ENCODE assay signal across 19 cellular contexts in the genomic region with DNA sequence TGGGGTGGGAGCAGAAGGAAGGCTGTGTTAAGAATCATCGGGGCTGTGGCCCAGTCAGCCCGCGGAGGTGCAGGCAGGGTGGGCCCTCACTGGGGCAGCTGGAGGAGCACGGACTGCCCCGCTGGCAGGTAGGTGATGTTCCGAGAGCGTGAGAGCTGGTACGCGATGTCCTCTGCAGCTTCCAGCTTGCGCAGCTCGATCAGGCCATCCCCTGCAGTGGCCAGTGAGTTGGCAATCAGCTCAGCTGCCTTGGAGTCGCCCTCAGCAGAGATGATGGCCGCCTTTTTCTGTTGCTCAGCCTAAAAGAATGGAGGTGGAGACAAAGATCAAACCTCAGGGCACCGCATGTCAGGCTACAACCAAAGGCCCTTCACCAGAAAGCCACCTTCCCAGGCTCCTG. TPM values are rescaled to one million over a fixed set of nuclear protein-coding genes. Genes with fewer than 3 reads are reported as not detected.
DNase-seq lines count a peak whose midpoint lies in the region; ATAC-seq and TF ChIP-seq lines count a peak whose summit lies in the region.
"Had no signal": no experiment of that assay in that cellular context is flagged by ENCODE, and none has a peak within 500 bp of the region (broad histone marks: within the 10 kb centered on the region; RNA-seq: fewer than 3 reads in every experiment).

No MANE protein-coding gene starts in this region.

- POLR2A ChIA-PET in activated CD8-positive, alpha-beta T cell treated with anti-CD3 and anti-CD28 coated beads for 36 hours (lab: Charles Lee) = no interaction called here

- no peaks in the 10 kb centered on the region for H3K9me3 Mint-ChIP-seq in activated CD8-positive, alpha-beta T cell treated with anti-CD3 and anti-CD28 coated beads for 36 hours
- no peaks in the 10 kb centered on the region for H3K9me3 Mint-ChIP-seq in stimulated activated naive B cell treated with anti-CD40 and anti-IgM and Interleukin-4, amounts not matched to agents 10 μg/mL and 1 μg/mL and 100 μg/mL, for 72 hours
- H3K9me3 Mint-ChIP-seq: activated CD4-positive, alpha-beta memory T cell treated with anti-CD3 and anti-CD28 coated beads, Interleukin-2, amount 10 ng/mL, durations not matched to agents 7 days and 5 days; T-helper 1 cell treated with Interleukin-12 subunit alpha and Interleukin-12 subunit beta and Interleukin-4 antibody, amounts not matched to agents 30 μg/mL and 1 μg/mL, for 36 hours had no signal

- DNase-seq in activated CD8-positive, alpha-beta memory T cell treated with anti-CD3 and anti-CD28 coated beads for 24 hours = peak; percentile 53
- DNase-seq in activated CD8-positive, alpha-beta memory T cell treated with anti-CD3 and anti-CD28 coated beads, Interleukin-2, amount 50 U/mL, for 4 hours = no peak
- no peak for DNase-seq in activated CD8-positive, alpha-beta T cell treated with anti-CD3 and anti-CD28 coated beads for 36 hours
- DNase-seq in left lobe of liver (ENCODE audit: low spot score) = peak; percentile 22
- DNase-seq in stimulated activated naive B cell treated with anti-CD40 and anti-IgM and Interleukin-4, amounts not matched to agents 10 μg/mL and 1 μg/mL and 100 μg/mL, for 72 hours = no peak
- DNase-seq in NCI-H1930 (lab: John Stamatoyannopoulos, UW) = no peak
- DNase-seq in NCI-H524 treated with DMSO at 0.1 percent for 48 hours (lab: John Stamatoyannopoulos, UW) = no peak
- DNase-seq: activated CD4-positive, alpha-beta memory T cell treated with anti-CD3 and anti-CD28 coated beads, Interleukin-2, amount 10 ng/mL, durations not matched to agents 7 days and 5 days; amygdala; central memory CD4-positive, alpha-beta T cell; effector CD4-positive, alpha-beta T cell; left ventricle myocardium inferior; NCI-H774; nucleus accumbens; PC-9; retina; SJCRH30 had no signal

- H3K36me3 Mint-ChIP-seq in activated CD8-positive, alpha-beta T cell treated with anti-CD3 and anti-CD28 coated beads for 36 hours (ENCODE audit: low read depth) = peaks cover 69% of the 10 kb centered on the region
- H3K36me3 Mint-ChIP-seq in stimulated activated naive B cell treated with anti-CD40 and anti-IgM and Interleukin-4, amounts not matched to agents 10 μg/mL and 1 μg/mL and 100 μg/mL, for 72 hours = peaks cover 69 to 83% of the 10 kb centered on the region in 2 donors

- H3K27me3 Mint-ChIP-seq in activated CD8-positive, alpha-beta T cell treated with anti-CD3 and anti-CD28 coated beads for 36 hours = no peaks in the 10 kb centered on the region
- H3K27me3 Mint-ChIP-seq in stimulated activated naive B cell treated with anti-CD40 and anti-IgM and Interleukin-4, amounts not matched to agents 10 μg/mL and 1 μg/mL and 100 μg/mL, for 72 hours = no peaks in the 10 kb centered on the region
- H3K27me3 Mint-ChIP-seq: activated CD4-positive, alpha-beta memory T cell treated with anti-CD3 and anti-CD28 coated beads, Interleukin-2, amount 10 ng/mL, durations not matched to agents 7 days and 5 days had no signal

- no peak for ATAC-seq in activated CD8-positive, alpha-beta T cell treated with anti-CD3 and anti-CD28 coated beads for 36 hours
- ATAC-seq in left lobe of liver (no peak), HG02970 (IDR thresholded peaks at IDR 0.05; ENCODE audit: low FRiP score, unreplicated experiment) (no peak)
- no peak for ATAC-seq in stimulated activated naive B cell treated with anti-CD40 and anti-IgM and Interleukin-4, amounts not matched to agents 10 μg/mL and 1 μg/mL and 100 μg/mL, for 72 hours (replicated peaks)

- TF ChIP-seq CTCF in activated CD8-positive, alpha-beta T cell treated with anti-CD3 and anti-CD28 coated beads for 36 hours (IDR thresholded peaks at IDR 0.05) = no peak

- H3K27ac Mint-ChIP-seq in activated CD8-positive, alpha-beta T cell treated with anti-CD3 and anti-CD28 coated beads for 36 hours = peak overlapping the region; percentile 68
- H3K27ac Mint-ChIP-seq in stimulated activated naive B cell treated with anti-CD40 and anti-IgM and Interleukin-4, amounts not matched to agents 10 μg/mL and 1 μg/mL and 100 μg/mL, for 72 hours = peak overlapping the region; percentile 71

- no peak overlapping the region for H3K4me3 Mint-ChIP-seq in activated CD8-positive, alpha-beta T cell treated with anti-CD3 and anti-CD28 coated beads for 36 hours
- H3K4me3 Mint-ChIP-seq in stimulated activated naive B cell treated with anti-CD40 and anti-IgM and Interleukin-4, amounts not matched to agents 10 μg/mL and 1 μg/mL and 100 μg/mL, for 72 hours = no peak overlapping the region
- H3K4me3 Mint-ChIP-seq: activated CD4-positive, alpha-beta memory T cell treated with anti-CD3 and anti-CD28 coated beads, Interleukin-2, amount 10 ng/mL, durations not matched to agents 7 days and 5 days; T-helper 1 cell treated with Interleukin-12 subunit alpha and Interleukin-12 subunit beta and Interleukin-4 antibody, amounts not matched to agents 30 μg/mL and 1 μg/mL, for 36 hours had no signal

- H3K4me1 Mint-ChIP-seq in activated CD8-positive, alpha-beta T cell treated with anti-CD3 and anti-CD28 coated beads for 36 hours (ENCODE audit: low read depth) = peaks cover 38% of the 10 kb centered on the region
- H3K4me1 Mint-ChIP-seq in stimulated activated naive B cell treated with anti-CD40 and anti-IgM and Interleukin-4, amounts not matched to agents 10 μg/mL and 1 μg/mL and 100 μg/mL, for 72 hours = peaks cover 35 to 63% of the 10 kb centered on the region in 2 donors

- intact Hi-C loops in activated CD8-positive, alpha-beta T cell treated with anti-CD3 and anti-CD28 coated beads for 36 hours (cut with micrococcal nuclease) = no loop called here

- CTCF ChIA-PET in activated CD8-positive, alpha-beta T cell treated with anti-CD3 and anti-CD28 coated beads for 36 hours (lab: Charles Lee) = no interaction called here

RNA-seq across cellular contexts. Expression of gene PHB1, which starts 9.8 kb away (rescaled TPM):
- total RNA-seq in activated CD8-positive, alpha-beta T cell treated with anti-CD3 and anti-CD28 coated beads for 36 hours = 100 to 1,000 TPM; 363 to 381 TPM
- total RNA-seq in left lobe of liver = 93.5 TPM

RNA-seq across cellular contexts. Expression of gene ZNF652, which starts 42.9 kb away (rescaled TPM):
- total RNA-seq in activated CD8-positive, alpha-beta T cell treated with anti-CD3 and anti-CD28 coated beads for 36 hours = 1 to 10 TPM; 6.4 to 6.7 TPM
- 38.6 TPM for total RNA-seq in left lobe of liver

Comparison
In these comparisons a context has a peak if more than half of its experiments do, and no peak if none do; other contexts are left out.
1. DNase-seq: peak in activated CD8-positive, alpha-beta memory T cell treated with anti-CD3 and anti-CD28 coated beads for 24 hours (single experiment) and left lobe of liver (single experiment); none in activated CD8-positive, alpha-beta memory T cell treated with anti-CD3 and anti-CD28 coated beads, Interleukin-2, amount 50 U/mL, for 4 hours (single experiment), activated CD8-positive, alpha-beta T cell treated with anti-CD3 and anti-CD28 coated beads for 36 hours (single experiment), stimulated activated naive B cell treated with anti-CD40 and anti-IgM and Interleukin-4, amounts not matched to agents 10 μg/mL and 1 μg/mL and 100 μg/mL, for 72 hours (single experiment), NCI-H1930 (0 of 2) and NCI-H524 treated with DMSO at 0.1 percent for 48 hours (single experiment).